Comparison of ENCODE assay signal across 27 cellular contexts in genomic region chr4:4872148-4872903, GRCh38. TPM values are rescaled to one million over a fixed set of nuclear protein-coding genes. Genes with fewer than 3 reads are reported as not detected.
DNase-seq lines count a peak whose midpoint lies in the region; ATAC-seq, FAIRE-seq and TF ChIP-seq lines count a peak whose summit lies in the region.
"Had no signal": no experiment of that assay in that cellular context is flagged by ENCODE, and none has a peak within 500 bp of the region (broad histone marks: within the 10 kb centered on the region; RNA-seq: fewer than 3 reads in every experiment).

No MANE protein-coding gene starts in this region.

- no peak overlapping the region for H3K4ac ChIP-seq in IMR-90 (ENCODE audit: low read depth, low read length)
- H3K4ac ChIP-seq in H1 (replicated peaks; ENCODE audit: insufficient read length, low read depth, low read length) = no peak overlapping the region

- no peak for TF ChIP-seq EP300 in H1 (IDR thresholded peaks at IDR 0.05; ENCODE audit: borderline replicate concordance in 1 of 2, low read depth in 2 of 2, low read length in 2 of 2)

- CTCF ChIA-PET in IMR-90 (lab: Yijun Ruan, JAX) (no interaction called here), H1 (lab: Charles Lee; ENCODE audit: partially characterized antibody) (interaction anchor here (0.7 to 2.6 kb wide), 7 partner anchors 10 to 444 kb away, joined by 3 to 9 read pairs (median 5); no protein-coding TSS in a partner anchor)

- no peak overlapping the region for H3K23ac ChIP-seq in IMR-90 (ENCODE audit: low read depth, low read length)
- H3K23ac ChIP-seq in H1 (ENCODE audit: insufficient read length) = no peak overlapping the region

- H2BK120ac ChIP-seq in IMR-90 (ENCODE audit: low read depth, low read length) (no peak overlapping the region), H1 (replicated peaks; ENCODE audit: low read depth, low read length) (no peak overlapping the region)

- H4K5ac ChIP-seq in IMR-90 (ENCODE audit: low read depth, low read length) (no peak overlapping the region), H1 (ENCODE audit: insufficient read length, low read depth, low read length) (no peak overlapping the region)

- no peaks in the 10 kb centered on the region for H3K36me3 Mint-ChIP-seq in mesothelial cell of epicardium
- H3K36me3 Mint-ChIP-seq: activated naive CD4-positive, alpha-beta T cell treated with anti-CD3 and anti-CD28 coated beads, Interleukin-2, amount 50 U/mL, for 24 hours had no signal

- no peaks in the 10 kb centered on the region for H3K79me2 ChIP-seq in H1 (ENCODE audit: control insufficient read depth in 1 of 2, insufficient read depth in 2 of 2, low read length in 2 of 2)

- no peak overlapping the region for H2BK12ac ChIP-seq in H1 (ENCODE audit: low read depth, low read length)

- no peaks in the 10 kb centered on the region for H3K4me1 ChIP-seq in IMR-90 (ENCODE audit: control insufficient read depth, insufficient read depth, low read length)
- peaks cover 0 to 28% (median 16%) of the 10 kb centered on the region in 4 experiments; a peak in 6 of 7 replicates for H3K4me1 ChIP-seq in H1 (replicated peaks in 1 of 4; ENCODE audit: control insufficient read depth in 3 of 4, insufficient read depth in 4 of 4, low read length in 3 of 4)
- H3K4me1 ChIP-seq: colonic mucosa, SJSA1 had no signal

- H2BK15ac ChIP-seq in IMR-90 (ENCODE audit: low read depth, low read length) (no peak overlapping the region), H1 (ENCODE audit: low read length) (no peak overlapping the region)

- intact Hi-C loops in IMR-90 (cut with micrococcal nuclease) = no loop called here

- H4K8ac ChIP-seq in IMR-90 (ENCODE audit: low read depth in 2 of 2, low read length in 2 of 2) = no peak overlapping the region
- H4K8ac ChIP-seq in H1 (ENCODE audit: extremely low read depth, insufficient read depth, low read length) = no peak overlapping the region

- no peak overlapping the region for H3K18ac ChIP-seq in IMR-90 (ENCODE audit: low read depth, low read length)
- H3K18ac ChIP-seq in H1 (ENCODE audit: extremely low read depth, low read length) = no peak overlapping the region; the same call in 1 of the 2 replicates

- peaks cover 62% of the 10 kb centered on the region for H3K27me3 Mint-ChIP-seq in mesothelial cell of epicardium (ENCODE audit: low read depth)

- H3K56ac ChIP-seq in IMR-90 (ENCODE audit: extremely low read depth, insufficient read depth, low read length) (no peak overlapping the region), H1 (replicated peaks; ENCODE audit: insufficient read length, low read depth, low read length) (no peak overlapping the region)

- ATAC-seq in IMR-90 (ENCODE audit: low read depth) = peak; percentile 47; the same call in 1 of the 2 replicates
- ATAC-seq in GM21447 (IDR thresholded peaks at IDR 0.05; ENCODE audit: unreplicated experiment) = no peak
- ATAC-seq: activated T-cell treated with anti-CD3 and anti-CD28 coated beads, Interleukin-2, amount 50 U/mL, for 72 hours; left lobe of liver; PC-3 had no signal

- TF ChIP-seq CTCF in D721Med (IDR thresholded peaks at IDR 0.05; ENCODE audit: insufficient read depth, missing control alignments) (peak; percentile 1), IMR-90 (conservative IDR thresholded peaks at IDR 0.05; ENCODE audit: low read depth, low read length) (no peak), H1 (IDR thresholded peaks at IDR 0.05; ENCODE audit: control extremely low read depth in 1 of 3, insufficient read depth in 1 of 3, low read depth in 1 of 3, low read length in 3 of 3) (peak in 1 of 3 experiments; percentile 27; a peak in 1 of 4 replicates), mesothelial cell of epicardium (IDR thresholded peaks at IDR 0.05; ENCODE audit: unreplicated experiment) (no peak)

- H3K4me3 ChIP-seq in IMR-90 (ENCODE audit: insufficient read depth, low read depth, low read length) (no peak overlapping the region), H1 (ENCODE audit: extremely low read depth in 1 of 4, insufficient read depth in 2 of 4, low read depth in 3 of 4, low read length in 4 of 4) (peak overlapping the region in 1 of 4 experiments; percentile 38; a peak in 2 of 8 replicates)
- H3K4me3 ChIP-seq: colonic mucosa, SJSA1 had no signal

- H2AK5ac ChIP-seq in IMR-90 (ENCODE audit: low read depth, low read length) (no peak overlapping the region), H1 (ENCODE audit: low read depth, low read length) (no peak overlapping the region)

- H3K4me2 ChIP-seq in IMR-90 (ENCODE audit: low read depth, low read length) (no peak overlapping the region; the same call in 1 of the 2 replicates), H1 (ENCODE audit: insufficient read depth in 1 of 2, low read depth in 2 of 2, low read length in 2 of 2) (peak overlapping the region; percentile 33 to 62)

- H4K91ac ChIP-seq in IMR-90 (ENCODE audit: insufficient read depth, low read depth, low read length) (no peak overlapping the region), H1 (replicated peaks; ENCODE audit: insufficient read length, low read length) (no peak overlapping the region)

- peaks cover 4% of the 10 kb centered on the region; the same call in 1 of the 2 replicates for H4K20me1 ChIP-seq in IMR-90 (ENCODE audit: insufficient read depth, low read length)
- H4K20me1 ChIP-seq in H1 (replicated peaks in 1 of 2; ENCODE audit: control insufficient read depth in 1 of 2, insufficient read depth in 2 of 2, low read length in 2 of 2) = peaks cover 11 to 47% of the 10 kb centered on the region in 2 experiments

- peaks cover 52% of the 10 kb centered on the region for H3K4me1 Mint-ChIP-seq in mesothelial cell of epicardium
- H3K4me1 Mint-ChIP-seq: activated naive CD4-positive, alpha-beta T cell treated with anti-CD3 and anti-CD28 coated beads, Interleukin-2, amount 50 U/mL, for 24 hours had no signal

- H3K27ac ChIP-seq in IMR-90 (ENCODE audit: insufficient read depth, low read length) = no peak overlapping the region
- H3K27ac ChIP-seq in H1 (ENCODE audit: low read depth, low read length) = no peak overlapping the region
- H3K27ac ChIP-seq: colonic mucosa, SJSA1, spleen, vagina had no signal

- no peak overlapping the region for H3K14ac ChIP-seq in IMR-90 (replicated peaks; ENCODE audit: low read depth, low read length)
- H3K14ac ChIP-seq in H1 (ENCODE audit: insufficient read length) = no peak overlapping the region

- DNase-seq in D721Med (ENCODE audit: insufficient read length, low spot score) = no peak
- DNase-seq in IMR-90 = no peak
- peak in 1 of 2 experiments; percentile 78 for DNase-seq in H1 (ENCODE audit: low read depth in 1 of 2, low spot score in 2 of 2)
- peak in 1 of 2 experiments; percentile 45 for DNase-seq in mesothelial cell of epicardium (ENCODE audit: low spot score in 2 of 2, unreplicated experiment in 2 of 2)
- no peak for DNase-seq in globus pallidus (ENCODE audit: low spot score)
- no peak for DNase-seq in GM19239 (ENCODE audit: insufficient read length, low spot score)
- no peak for DNase-seq in stimulated activated CD4-positive, alpha-beta T cell treated with anti-CD3 and anti-CD28 coated beads, Interleukin-2, amount 100 ng/mL, for 48 hours
- DNase-seq: activated CD4-positive, CD25-positive, alpha-beta regulatory T cell treated with anti-CD3 and anti-CD28 coated beads, Interleukin-2, amount 50 U/mL, for 72 hours; activated CD8-positive, alpha-beta memory T cell treated with anti-CD3 and anti-CD28 coated beads for 24 hours; activated T-cell treated with anti-CD3 and anti-CD28 coated beads, Interleukin-2, amount 50 U/mL, for 72 hours; CD4-positive, alpha-beta T cell; colonic mucosa; foreskin melanocyte; Kasumi-1; NCI-H1092 treated with DMSO at 0.1 percent for 48 hours; NCI-H2081 treated with DMSO at 0.1 percent for 48 hours; NCI-H748 treated with DMSO at 0.1 percent for 48 hours; PC-3; spleen had no signal

- peaks cover 4% of the 10 kb centered on the region; the same call in 1 of the 2 replicates for H3K23me2 ChIP-seq in H1 (ENCODE audit: low read depth, low read length)

- H3K9me3 Mint-ChIP-seq in mesothelial cell of epicardium = no peaks in the 10 kb centered on the region
- H3K9me3 Mint-ChIP-seq: activated naive CD4-positive, alpha-beta T cell treated with anti-CD3 and anti-CD28 coated beads, Interleukin-2, amount 50 U/mL, for 24 hours; activated T-cell treated with anti-CD3 and anti-CD28 coated beads, Interleukin-2, amount 50 U/mL, for 72 hours; CD4-positive, alpha-beta T cell; neural crest cell had no signal

- 3% methylated on average over 13 of the region's 36 CpGs; no CpG with 5 or more reads in 1 of the 2 experiments for WGBS in IMR-90 (ENCODE audit: extremely low coverage in 2 of 2, insufficient read length in 1 of 2), 2 experiments
- WGBS in H1 (ENCODE audit: extremely low coverage in 1 of 2, insufficient coverage in 1 of 2, insufficient read length in 1 of 2, insufficient replicate concordance in 2 of 2, low coverage in 1 of 2, low lambda C conversion rate in 2 of 2, missing lambda C conversion rate in 1 of 2), 2 experiments = 6% methylated on average over 36 of the region's 36 CpGs; no CpG with 5 or more reads in 1 of the 2 experiments

- peaks cover 3% of the 10 kb centered on the region; the same call in 1 of the 2 replicates for H3K9me1 ChIP-seq in IMR-90 (ENCODE audit: insufficient read depth, low read length)

- no peaks in the 10 kb centered on the region for H3K79me1 ChIP-seq in IMR-90 (ENCODE audit: low read depth in 1 of 2, low read length in 2 of 2)
- H3K79me1 ChIP-seq in H1 (ENCODE audit: low read depth, low read length) = no peaks in the 10 kb centered on the region

- H3K27ac Mint-ChIP-seq in mesothelial cell of epicardium = no peak overlapping the region
- H3K27ac Mint-ChIP-seq: activated T-cell treated with anti-CD3 and anti-CD28 coated beads, Interleukin-2, amount 50 U/mL, for 72 hours; CD4-positive, alpha-beta T cell had no signal

- no peak overlapping the region for H2BK5ac ChIP-seq in IMR-90 (ENCODE audit: low read depth, low read length, poor library complexity, severe bottlenecking)
- H2BK5ac ChIP-seq in H1 (ENCODE audit: low read depth, low read length) = no peak overlapping the region

- H3K9ac ChIP-seq in IMR-90 (ENCODE audit: low read depth, low read length) = no peak overlapping the region
- no peak overlapping the region for H3K9ac ChIP-seq in H1 (replicated peaks in 1 of 4; ENCODE audit: extremely low read depth in 1 of 4, low read depth in 3 of 4, low read length in 3 of 4)

- no peak overlapping the region for H2AK9ac ChIP-seq in IMR-90 (replicated peaks; ENCODE audit: low read depth, low read length, poor library complexity)

- dilution Hi-C loops in IMR-90 (cut with HindIII; ENCODE audit: low sequenced_read_pairs, unreplicated experiment) = no loop called here

- BruUV-seq in IMR-90 (replicated peaks; lab: Mats Ljungman, UMichigan) = no TSS peak

- TF ChIP-seq RAD21 in IMR-90 (IDR thresholded peaks at IDR 0.05; ENCODE audit: low read length) (no peak), H1 (IDR thresholded peaks at IDR 0.05 in 1 of 2, conservative IDR thresholded peaks at IDR 0.05 in 1 of 2; ENCODE audit: low read depth in 2 of 2, low read length in 2 of 2) (peak in 1 of 2 experiments; percentile 13; a peak in 1 of 4 replicates)

- POLR2A ChIA-PET in IMR-90 (lab: Charles Lee; ENCODE audit: unreplicated experiment) = no interaction called here
- POLR2A ChIA-PET in H1 (lab: Charles Lee; ENCODE audit: partially characterized antibody) = interaction anchor here (1.0 to 1.9 kb wide), 2 partner anchors 8 to 11 kb away, joined by 3 to 8 read pairs; no protein-coding TSS in a partner anchor

- H2BK20ac ChIP-seq in IMR-90 (ENCODE audit: low read depth, low read length) = no peak overlapping the region
- H2BK20ac ChIP-seq in H1 (ENCODE audit: low read length) = no peak overlapping the region

- in situ Hi-C loops in IMR-90 (cut with MboI; ENCODE audit: low sequenced_read_pairs) = no loop called here

- H3K27me3 ChIP-seq in IMR-90 (ENCODE audit: control insufficient read depth, insufficient read depth, low read length) (peaks cover 84% of the 10 kb centered on the region), H1 (replicated peaks in 1 of 4; ENCODE audit: control insufficient read depth in 3 of 4, extremely low read depth in 1 of 4, insufficient read depth in 3 of 4, low read length in 3 of 4) (peaks cover 78 to 94% (median 93%) of the 10 kb centered on the region in 4 experiments)

- H3K4me3 Mint-ChIP-seq in mesothelial cell of epicardium = peak overlapping the region; percentile 35
- H3K4me3 Mint-ChIP-seq: activated naive CD4-positive, alpha-beta T cell treated with anti-CD3 and anti-CD28 coated beads, Interleukin-2, amount 50 U/mL, for 24 hours; CD4-positive, alpha-beta T cell; neural crest cell had no signal

- no peak for FAIRE-seq in D721Med (lab: Jason Lieb, UNC)
- no peak for FAIRE-seq in H1 (lab: Jason Lieb, UNC)
- FAIRE-seq in GM19239 (lab: Jason Lieb, UNC) = no peak
- FAIRE-seq: GM12891 had no signal

- no peak overlapping the region for H2AFZ ChIP-seq in IMR-90 (replicated peaks; ENCODE audit: low read length, poor library complexity)
- no peak overlapping the region for H2AFZ ChIP-seq in H1 (ENCODE audit: low read length)

- TF ChIP-seq POLR2A in IMR-90 (IDR thresholded peaks at IDR 0.05; ENCODE audit: low read depth, low read length) = no peak
- no peak for TF ChIP-seq POLR2A in H1 (IDR thresholded peaks at IDR 0.05; ENCODE audit: control extremely low read depth in 1 of 2, low read depth in 2 of 2, low read length in 2 of 2)

- no peaks in the 10 kb centered on the region; the same call in 1 of the 2 replicates for H3K9me3 ChIP-seq in IMR-90 (ENCODE audit: control insufficient read depth, insufficient read depth, low read length)
- H3K9me3 ChIP-seq in H1 (ENCODE audit: insufficient read depth in 2 of 2, low read depth in 1 of 2, low read length in 1 of 2) = no peaks in the 10 kb centered on the region
- H3K9me3 ChIP-seq: colonic mucosa, SJSA1, spleen, vagina had no signal

- H3K36me3 ChIP-seq in IMR-90 (ENCODE audit: control insufficient read depth, insufficient read depth, low read length) = no peaks in the 10 kb centered on the region
- H3K36me3 ChIP-seq in H1 (ENCODE audit: control insufficient read depth in 2 of 4, insufficient read depth in 4 of 4, low read length in 3 of 4) = no peaks in the 10 kb centered on the region; a peak in 1 of 8 replicates
- H3K36me3 ChIP-seq: colonic mucosa, SJSA1, spleen, vagina had no signal

RNA-seq across cellular contexts. Expression of gene MSX1, which starts 12.9 kb away (rescaled TPM):
- total RNA-seq in IMR-90 (2012; rRNA removed) = 1.1 TPM in 2 replicates
- polyA plus RNA-seq in IMR-90 (2012; rRNA removed) = 3.9 and 6.0 TPM in 2 replicates
- polyA plus RNA-seq in IMR-90 (2012; cell fraction: cytosol; rRNA removed) = 4.7 and 6.7 TPM in 2 replicates
- polyA plus RNA-seq in IMR-90 (2012; cell fraction: nucleus; rRNA removed; ENCODE audit: low replicate concordance) = 2.9 and 5.9 TPM in 2 replicates
- total RNA-seq in H1 (2021; fragmentation: NEBNext Ultra II Directional; extraction: Animal tissue kit (Norgen Biotek cat#: 25700)) = not detected in 2 replicates
- polyA plus RNA-seq in H1 (2011; rRNA removed) = 0.47 and 0.75 TPM in 2 replicates
- 0.34 TPM for polyA plus RNA-seq in H1 (2011; cell fraction: cytosol; rRNA removed)
- 2.0 TPM for polyA plus RNA-seq in H1 (2011; cell fraction: nucleus; rRNA removed)
- 0.23 to 0.44 TPM (median 0.34 TPM) in 4 replicates for polyA plus RNA-seq in H1 (2012, experiment 1 of 2)
- polyA plus RNA-seq in H1 (2012, experiment 2 of 2) = 0.55 TPM
- polyA plus RNA-seq in H1 (2013, experiment 1 of 2) = 0.24 TPM
- 0.26 TPM for polyA plus RNA-seq in H1 (2013, experiment 2 of 2)
- not detected in 2 replicates for polyA minus RNA-seq in H1 (2011; rRNA and poly(A)+ RNA removed)
- polyA minus RNA-seq in H1 (2011; cell fraction: cytosol; rRNA and poly(A)+ RNA removed) = not detected
- polyA minus RNA-seq in H1 (2011; cell fraction: nucleus; rRNA and poly(A)+ RNA removed) = 0.30 TPM
- 44.9 to 50.3 TPM (median 46.0 TPM) in 3 replicates for total RNA-seq in mesothelial cell of epicardium
- total RNA-seq: activated T-cell treated with anti-CD3 and anti-CD28 coated beads, Interleukin-2, amount 50 U/mL, for 72 hours; CD4-positive, alpha-beta T cell; T-helper 2 cell treated with Interferon-gamma antibody and Interleukin-4, amounts not matched to agents 100 ng/mL and 5 ng/mL, for 36 hours had no signal

Comparison
In these comparisons a context has a peak if more than half of its experiments do, and no peak if none do; other contexts are left out.
1. RNA of gene MSX1, which starts 12.9 kb away (total RNA-seq): 44.9 to 50.3 TPM in mesothelial cell of epicardium; 1.1 TPM in IMR-90 and not detected in H1; every median in the first group is over 10 times any median in the second.